ENCODE assay signal across 9 cellular contexts in the genomic region with DNA sequence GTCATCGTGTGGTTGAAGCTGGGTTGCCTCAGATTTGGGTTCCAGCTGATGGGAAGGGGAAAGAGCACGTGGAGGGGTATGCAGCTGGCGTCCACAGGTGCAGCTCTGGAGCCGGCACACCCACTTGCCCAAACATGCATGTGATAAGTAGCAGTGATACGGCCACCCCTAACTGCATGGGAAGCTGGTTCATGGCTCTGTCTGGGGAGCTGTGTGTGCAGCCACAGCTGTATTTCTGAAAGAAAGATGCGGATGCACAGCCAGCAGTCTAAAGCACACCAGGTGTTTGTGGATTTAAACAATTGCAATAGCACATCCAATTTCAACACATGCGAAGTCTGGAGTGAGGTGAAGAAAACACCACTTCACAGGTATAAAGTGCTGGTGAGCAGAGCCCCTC.
A peak's percentile ranks its signal among the peaks of the same experiment; 100 is the strongest.
DNase-seq lines count a peak whose midpoint lies in the region; ATAC-seq lines count a peak whose summit lies in the region.
"Had no signal": no experiment of that assay in that cellular context is flagged by ENCODE, and none has a peak within 500 bp of the region (broad histone marks: within the 10 kb centered on the region; RNA-seq: fewer than 3 reads in every experiment).

No MANE protein-coding gene starts in this region.

- H3K36me3 Mint-ChIP-seq in naive B cell, result no peaks in the 10 kb centered on the region
- H3K36me3 Mint-ChIP-seq in activated naive CD4-positive, alpha-beta T cell treated with anti-CD3 and anti-CD28 coated beads for 36 hours (ENCODE audit: low read depth), result no peaks in the 10 kb centered on the region

- DNase-seq in DMS53 (lab: John Stamatoyannopoulos, UW) (peak; percentile 45), DMS53 treated with DMSO at 0.1 percent for 48 hours (lab: John Stamatoyannopoulos, UW; ENCODE audit: unreplicated experiment) (no peak), naive B cell (no peak), HUDEP-2 (lab: John Stamatoyannopoulos, UW; ENCODE audit: unreplicated experiment in 76 of 76) (no peak), NCI-H1436 (lab: John Stamatoyannopoulos, UW) (no peak)
- DNase-seq in activated naive CD4-positive, alpha-beta T cell treated with anti-CD3 and anti-CD28 coated beads for 36 hours, result no peak
- DNase-seq: GOT3 had no signal

- peak overlapping the region in 6 of 8 donors; percentile 26 to 78 (median 56) for H3K4me3 Mint-ChIP-seq in naive B cell
- H3K4me3 Mint-ChIP-seq in activated naive CD4-positive, alpha-beta T cell treated with anti-CD3 and anti-CD28 coated beads for 36 hours, result no peak overlapping the region

- CTCF ChIA-PET in activated naive CD4-positive, alpha-beta T cell treated with anti-CD3 and anti-CD28 coated beads for 36 hours (lab: Charles Lee), result interaction anchor here (0.9 to 1.1 kb wide), 2 partner anchors 596 to 733 kb away, joined by 4 to 8 read pairs; no protein-coding TSS in a partner anchor

- H3K9me3 Mint-ChIP-seq in naive B cell, result no peaks in the 10 kb centered on the region
- H3K9me3 Mint-ChIP-seq in activated naive CD4-positive, alpha-beta T cell treated with anti-CD3 and anti-CD28 coated beads for 36 hours, result no peaks in the 10 kb centered on the region

- peak; percentile 62 for ATAC-seq in GM21723 (IDR thresholded peaks at IDR 0.05; ENCODE audit: unreplicated experiment)
- peak; percentile 22 for ATAC-seq in HG03558 (IDR thresholded peaks at IDR 0.05; ENCODE audit: extremely low read depth, unreplicated experiment)
- ATAC-seq in naive B cell (ENCODE audit: low read depth in 2 of 2), result peak in 1 of 2 donors; percentile 13

- H3K27ac Mint-ChIP-seq in naive B cell, result peak overlapping the region in 1 of 6 donors; percentile 4
- no peak overlapping the region for H3K27ac Mint-ChIP-seq in activated naive CD4-positive, alpha-beta T cell treated with anti-CD3 and anti-CD28 coated beads for 36 hours

- intact Hi-C loops in activated naive CD4-positive, alpha-beta T cell treated with anti-CD3 and anti-CD28 coated beads for 36 hours (cut with micrococcal nuclease), result loop anchor here (5.0 kb wide), 1 partner anchor 144 kb away; no protein-coding TSS in a partner anchor

- H3K27me3 Mint-ChIP-seq in naive B cell, result peaks cover 0 to 9% (median 0%) of the 10 kb centered on the region in 3 donors
- no peaks in the 10 kb centered on the region for H3K27me3 Mint-ChIP-seq in activated naive CD4-positive, alpha-beta T cell treated with anti-CD3 and anti-CD28 coated beads for 36 hours (ENCODE audit: low read depth)

- H3K4me1 Mint-ChIP-seq in naive B cell, result peaks cover 24 to 28% (median 26%) of the 10 kb centered on the region in 3 donors
- H3K4me1 Mint-ChIP-seq in activated naive CD4-positive, alpha-beta T cell treated with anti-CD3 and anti-CD28 coated beads for 36 hours (ENCODE audit: low read depth), result peaks cover 22% of the 10 kb centered on the region
